In the genomic region with DNA sequence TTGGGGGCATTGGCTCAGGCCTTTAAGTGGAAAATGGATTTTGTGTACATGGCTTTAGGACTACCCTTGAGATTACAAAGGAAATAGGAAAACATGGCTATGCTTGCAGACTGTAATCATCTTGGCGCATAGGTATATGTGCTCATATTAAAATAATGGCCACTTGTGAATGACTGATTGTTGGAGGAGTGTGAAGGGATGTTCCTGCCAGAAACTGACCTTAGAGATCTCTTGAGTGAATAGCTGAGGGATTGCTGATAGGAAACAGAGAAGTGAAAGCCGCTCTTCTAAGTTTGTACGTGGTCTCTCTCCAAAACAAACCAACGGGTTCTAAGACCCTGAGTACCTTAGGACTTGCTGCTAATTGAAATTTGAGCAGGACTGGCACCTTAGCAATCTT, we compare ENCODE assay signal across 11 cellular contexts.
"Had no signal": no experiment of that assay in that cellular context is flagged by ENCODE, and none has a peak within 500 bp of the region (broad histone marks: within the 10 kb centered on the region; RNA-seq: fewer than 3 reads in every experiment).

No MANE protein-coding gene starts in this region.

- H3K27me3 ChIP-seq: adrenal gland, upper lobe of right lung had no signal

- H3K36me3 ChIP-seq: adrenal gland, upper lobe of right lung had no signal

- H3K27ac ChIP-seq: adrenal gland, upper lobe of right lung had no signal

- H3K4me3 ChIP-seq: adrenal gland, upper lobe of right lung had no signal

- DNase-seq: activated CD4-positive, alpha-beta T cell treated with anti-CD3 and anti-CD28 coated beads, Interleukin-2, amount 50 U/mL, for 1 hour; activated naive CD4-positive, alpha-beta T cell treated with anti-CD3 and anti-CD28 coated beads, Interleukin-2, amount 50 U/mL, for 16 hours; adrenal gland; cortex of kidney; effector CD8-positive, alpha-beta T cell; islet precursor cell; mesenchymal stem cell; stimulated activated CD4-positive, alpha-beta T cell treated with anti-CD3 and anti-CD28 coated beads, Interleukin-4, amount 100 ng/mL, for 1 hour; stimulated activated CD8-positive, alpha-beta memory T cell treated with anti-CD3 and anti-CD28 coated beads, Interleukin-4, amount 100 ng/mL, for 48 hours; stimulated activated naive CD8-positive, alpha-beta T cell treated with anti-CD3 and anti-CD28 coated beads, Interleukin-15, Interleukin-2, amounts not matched to agents 100 U/mL and 50 U/mL, for 24 hours; upper lobe of right lung had no signal

- H3K4me1 ChIP-seq: upper lobe of right lung had no signal
